8 cellular contexts compared by ENCODE assay signal in the genomic region with DNA sequence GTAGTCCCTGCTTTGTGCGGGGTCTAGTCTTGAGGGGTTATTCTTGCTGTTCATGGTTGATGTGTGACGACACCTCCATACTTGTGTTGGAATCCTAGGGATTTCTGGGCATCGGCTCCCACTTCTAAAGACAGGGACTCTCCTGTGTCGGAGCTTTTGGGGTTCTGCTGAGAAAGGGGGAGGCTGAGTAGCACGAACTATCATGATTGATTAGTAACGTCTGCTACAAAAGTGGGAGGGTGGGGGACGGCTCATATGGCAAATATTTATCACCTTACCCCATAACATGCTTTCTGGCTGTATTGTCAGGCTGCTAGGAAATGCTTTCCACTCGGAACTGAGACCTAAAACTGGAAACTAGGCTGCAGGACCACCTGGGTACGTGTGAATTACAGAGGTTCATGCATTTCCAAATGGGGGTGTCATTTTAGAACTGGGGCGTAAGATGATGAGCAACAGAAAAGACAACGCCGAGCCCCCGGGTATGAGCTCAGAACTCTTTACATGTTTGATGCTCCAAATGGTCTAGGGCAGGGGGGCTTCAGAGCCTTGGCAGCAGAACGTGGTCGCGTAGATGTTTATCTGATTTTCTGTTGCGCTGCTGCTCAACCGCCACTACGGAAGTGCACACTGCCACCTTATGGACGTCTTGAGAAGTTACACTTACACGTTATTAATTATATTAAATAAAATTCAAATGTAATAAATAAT. TPM values are rescaled to one million over a fixed set of nuclear protein-coding genes. Genes with fewer than 3 reads are reported as not detected.
DNase-seq lines count a peak whose midpoint lies in the region; ATAC-seq and TF ChIP-seq lines count a peak whose summit lies in the region.

No MANE protein-coding gene starts in this region.

- POLR2A ChIA-PET in PC-9 (lab: Charles Lee; ENCODE audit: unreplicated experiment): no interaction called here

- H3K9me3 Mint-ChIP-seq in activated naive CD8-positive, alpha-beta T cell (ENCODE audit: low read depth): no peaks in the 10 kb centered on the region

- no peaks in the 10 kb centered on the region for H3K9me2 ChIP-seq in PC-9 (ENCODE audit: insufficient read depth)

- H3K9me3 ChIP-seq in PC-9 (ENCODE audit: insufficient read depth, low read depth) (no peaks in the 10 kb centered on the region), parathyroid adenoma (ENCODE audit: control insufficient read depth, low read length) (no peaks in the 10 kb centered on the region)

- H3K4me3 Mint-ChIP-seq in activated naive CD8-positive, alpha-beta T cell: peak overlapping the region; percentile 85

- DNase-seq in DMS 273 (lab: John Stamatoyannopoulos, UW; ENCODE audit: unreplicated experiment) (peak; percentile 91), HT-29 (ENCODE audit: low spot score) (peak; percentile 60), PC-9 (peak in 1 of 2 experiments; percentile 40), head of caudate nucleus (peak; percentile 7 to 82 (median 61)), ecto neural progenitor cell (ENCODE audit: low spot score) (no peak)

- H3K79me2 ChIP-seq in PC-9 (ENCODE audit: low read depth): no peaks in the 10 kb centered on the region
- H3K79me2 ChIP-seq in parathyroid adenoma: no peaks in the 10 kb centered on the region

- no peaks in the 10 kb centered on the region for H4K20me1 ChIP-seq in PC-9 (ENCODE audit: insufficient read depth)

- H3K4me1 ChIP-seq in PC-9 (replicated peaks; ENCODE audit: insufficient read depth) (no peaks in the 10 kb centered on the region), parathyroid adenoma (peaks cover 7% of the 10 kb centered on the region)

- no peak for ATAC-seq in HG02642 (IDR thresholded peaks at IDR 0.05; ENCODE audit: poor library complexity, unreplicated experiment)

- H2AFZ ChIP-seq in PC-9 (peak overlapping the region; percentile 69; the same call in 1 of the 2 replicates), parathyroid adenoma (peak overlapping the region; percentile 65)

- no peak overlapping the region for H3K27ac Mint-ChIP-seq in activated naive CD8-positive, alpha-beta T cell

- BruUV-seq in PC-9 (replicated peaks; lab: Mats Ljungman, UMichigan): no TSS peak

- H3K27ac ChIP-seq in PC-9 (no peak overlapping the region), parathyroid adenoma (no peak overlapping the region)

- H3K4me2 ChIP-seq in PC-9: peak overlapping the region; percentile 63
- H3K4me2 ChIP-seq in parathyroid adenoma (ENCODE audit: low read length): peak overlapping the region; percentile 59

- H3K36me3 Mint-ChIP-seq in activated naive CD8-positive, alpha-beta T cell: no peaks in the 10 kb centered on the region

- peak; percentile 91 for TF ChIP-seq CTCF in PC-9 (conservative IDR thresholded peaks at IDR 0.05)
- peak; percentile 68 for TF ChIP-seq CTCF in parathyroid adenoma (IDR thresholded peaks at IDR 0.05)

- H3K4me1 Mint-ChIP-seq in activated naive CD8-positive, alpha-beta T cell (ENCODE audit: low read depth): peaks cover 3% of the 10 kb centered on the region

- H3K27me3 ChIP-seq in PC-9 (ENCODE audit: insufficient read depth, low read depth) (no peaks in the 10 kb centered on the region), parathyroid adenoma (ENCODE audit: control insufficient read depth, insufficient read depth, low read length) (no peaks in the 10 kb centered on the region)

- H3K9ac ChIP-seq in parathyroid adenoma: no peak overlapping the region

- no peaks in the 10 kb centered on the region for H3F3A ChIP-seq in PC-9 (ENCODE audit: insufficient read depth, low read depth)

- CTCF ChIA-PET in PC-9 (lab: Charles Lee): no interaction called here

- intact Hi-C loops in PC-9 (cut with micrococcal nuclease; ENCODE audit: unreplicated experiment): loop anchor here (5.0 kb wide), 1 partner anchor 596 kb away; no protein-coding TSS in a partner anchor
- intact Hi-C loops in head of caudate nucleus (cut with DNase I): loop anchor here (5.0 to 10.0 kb wide), 2 partner anchors 318 to 626 kb away; no protein-coding TSS in a partner anchor

- H3K27me3 Mint-ChIP-seq in activated naive CD8-positive, alpha-beta T cell: peaks cover 3% of the 10 kb centered on the region

- no peaks in the 10 kb centered on the region for H3K36me3 ChIP-seq in PC-9 (ENCODE audit: low read depth)
- H3K36me3 ChIP-seq in parathyroid adenoma (ENCODE audit: control insufficient read depth, insufficient read depth, low read length): no peaks in the 10 kb centered on the region

- H3K4me3 ChIP-seq in PC-9: no peak overlapping the region
- peak overlapping the region; percentile 30 for H3K4me3 ChIP-seq in parathyroid adenoma (ENCODE audit: low read depth, low read length)

RNA-seq across cellular contexts. Expression of a gene that starts 15.1 kb away (rescaled TPM):
- total RNA-seq in HT-29 (2014; rRNA removed; shearing (Covaris generic)): not detected in 2 replicates
- not detected in 2 replicates for total RNA-seq in PC-9 (2021)
